In the genomic region with DNA sequence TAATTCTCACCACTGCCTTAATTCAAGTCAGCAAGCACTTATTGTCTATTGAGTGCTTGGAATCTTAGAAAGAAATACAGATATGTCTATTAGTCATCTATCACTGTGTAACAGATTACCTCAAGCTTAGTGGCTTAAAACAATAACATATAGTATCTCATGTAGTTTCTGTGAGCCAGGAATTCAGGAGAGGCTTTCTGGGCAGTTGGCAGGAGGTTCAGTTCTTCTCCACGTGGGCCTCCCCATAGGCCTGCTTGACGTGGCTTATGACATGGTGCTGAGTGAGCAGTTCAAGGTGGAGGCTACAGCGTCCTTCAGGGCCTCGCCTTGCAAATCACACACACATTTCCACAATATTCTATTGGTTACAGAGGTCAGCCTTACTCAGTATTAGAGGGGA, we compare ENCODE assay signal across 22 cellular contexts.
DNase-seq lines count a peak whose midpoint lies in the region; ATAC-seq and TF ChIP-seq lines count a peak whose summit lies in the region.
"Had no signal": no experiment of that assay in that cellular context is flagged by ENCODE, and none has a peak within 500 bp of the region (broad histone marks: within the 10 kb centered on the region; RNA-seq: fewer than 3 reads in every experiment).

No MANE protein-coding gene starts in this region.

- H3K9me3 ChIP-seq in mucosa of descending colon: no peaks in the 10 kb centered on the region
- H3K9me3 ChIP-seq: BE2C, colonic mucosa, pancreas had no signal

- no peaks in the 10 kb centered on the region for H3K4me1 ChIP-seq in mucosa of descending colon (ENCODE audit: low read depth)
- H3K4me1 ChIP-seq: BE2C, colonic mucosa, pancreas had no signal

- TF ChIP-seq CTCF in fibroblast of the aortic adventitia (IDR thresholded peaks at IDR 0.05; ENCODE audit: insufficient read depth, low read length): no peak
- TF ChIP-seq CTCF in mucosa of descending colon (IDR thresholded peaks at IDR 0.05): no peak

- ATAC-seq in HG02571 (IDR thresholded peaks at IDR 0.05; ENCODE audit: unreplicated experiment) (no peak), mucosa of descending colon (no peak)
- ATAC-seq: pancreas had no signal

- DNase-seq in HPDE6-E6E7 (ENCODE audit: extremely low spot score): peak; percentile 19
- DNase-seq in amniotic epithelial cell (ENCODE audit: low read depth): peak; percentile 46
- DNase-seq in fibroblast of the aortic adventitia (ENCODE audit: low read depth): peak; percentile 91
- peak; percentile 88 for DNase-seq in skeletal muscle cell (ENCODE audit: low read depth)
- DNase-seq in NCI-H2227 treated with DMSO at 0.1 percent for 48 hours (lab: John Stamatoyannopoulos, UW): no peak
- DNase-seq in activated CD4-positive, CD25-positive, alpha-beta regulatory T cell treated with anti-CD3 and anti-CD28 coated beads, Interleukin-2, amount 50 U/mL, for 72 hours: no peak
- DNase-seq in mucosa of descending colon: no peak
- DNase-seq: activated CD4-positive, alpha-beta T cell treated with anti-CD3 and anti-CD28 coated beads for 4 hours; activated CD8-positive, alpha-beta memory T cell treated with anti-CD3 and anti-CD28 coated beads, Interleukin-2, amount 50 U/mL, for 4 hours; activated gamma-delta T cell; BE2C; colonic mucosa; KBM-7; NCI-H1048; NCI-H526; pancreas; PC-9; small intestine; stimulated activated CD4-positive, alpha-beta T cell treated with anti-CD3 and anti-CD28 coated beads, Interleukin-4, amount 100 ng/mL, for 24 hours; substantia nigra; T-helper 9 cell had no signal

- no peak overlapping the region for H3K4me3 ChIP-seq in fibroblast of the aortic adventitia (ENCODE audit: low read depth, low read length)
- no peak overlapping the region for H3K4me3 ChIP-seq in skeletal muscle cell (ENCODE audit: low read depth, low read length)
- no peak overlapping the region for H3K4me3 ChIP-seq in mucosa of descending colon
- H3K4me3 ChIP-seq: colonic mucosa, pancreas, PC-9 had no signal

- intact Hi-C loops in mucosa of descending colon (cut with DNase I, micrococcal nuclease): no loop called here

- H3K36me3 ChIP-seq in mucosa of descending colon (ENCODE audit: low read depth): no peaks in the 10 kb centered on the region
- H3K36me3 ChIP-seq: BE2C, colonic mucosa, pancreas had no signal

Comparison
In these comparisons a context has a peak if more than half of its experiments do, and no peak if none do; other contexts are left out.
1. DNase-seq: peak in HPDE6-E6E7 (single experiment), amniotic epithelial cell (single experiment), fibroblast of the aortic adventitia (single experiment) and skeletal muscle cell (single experiment); none in NCI-H2227 treated with DMSO at 0.1 percent for 48 hours (single experiment), activated CD4-positive, CD25-positive, alpha-beta regulatory T cell treated with anti-CD3 and anti-CD28 coated beads, Interleukin-2, amount 50 U/mL, for 72 hours (single experiment) and mucosa of descending colon (0 of 3).